ENCODE assay signal across 1 cellular context in genomic region chr11:94130589-94131362, GRCh38.
TF ChIP-seq lines count a peak whose summit lies in the region.

No MANE protein-coding gene starts in this region.

TF ChIP-seq in SK-N-SH, 30 proteins besides CTCF, POLR2A, EP300 and RAD21 (continued from another document):
- TF ChIP-seq REST (IDR thresholded peaks at IDR 0.05; ENCODE audit: low read depth, low read length) (no peak), ZBTB33 (IDR thresholded peaks at IDR 0.05; ENCODE audit: borderline replicate concordance, low read depth) (no peak), NFIC (IDR thresholded peaks at IDR 0.05; ENCODE audit: borderline replicate concordance) (no peak), MXI1 (IDR thresholded peaks at IDR 0.05; ENCODE audit: low read depth, low read length) (no peak), TCF12 (IDR thresholded peaks at IDR 0.05) (no peak), POLR2AphosphoS5 (IDR thresholded peaks at IDR 0.05; ENCODE audit: low read depth, low read length) (no peak), EZH2phosphoT487 (IDR thresholded peaks at IDR 0.05; ENCODE audit: borderline replicate concordance, low read depth) (no peak), RXRA (IDR thresholded peaks at IDR 0.05; ENCODE audit: borderline replicate concordance, low read depth) (no peak)
